In the genomic region with DNA sequence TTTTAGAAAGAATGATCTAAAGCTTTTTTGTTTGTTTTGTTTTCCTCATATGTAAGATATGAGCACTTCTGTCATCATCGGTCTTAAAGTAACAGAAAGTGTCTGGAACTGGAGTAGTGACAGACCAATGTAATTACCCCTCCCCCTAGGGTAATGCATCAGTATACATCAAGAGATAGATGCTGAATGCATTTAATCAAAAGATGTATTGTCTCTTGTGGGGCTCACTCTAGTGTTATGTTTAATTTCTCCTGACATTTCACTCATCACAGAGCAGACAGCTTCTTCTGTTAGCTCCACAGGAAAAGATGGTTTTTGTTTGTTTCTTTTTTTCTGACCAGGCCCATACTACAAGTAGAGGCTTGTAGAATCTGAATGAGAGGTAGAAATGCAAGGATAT, we compare ENCODE assay signal across 4 cellular contexts.
"Had no signal": no experiment of that assay in that cellular context is flagged by ENCODE, and none has a peak within 500 bp of the region (broad histone marks: within the 10 kb centered on the region; RNA-seq: fewer than 3 reads in every experiment).

No MANE protein-coding gene starts in this region.

- DNase-seq: GM23248, GOT3, H7, HFFc6 had no signal
